In genomic region chr15:28921925-28922711, GRCh38 we compare ENCODE assay signal across 12 cellular contexts. TPM values are rescaled to one million over a fixed set of nuclear protein-coding genes. Genes with fewer than 3 reads are reported as not detected.
DNase-seq lines count a peak whose midpoint lies in the region; ATAC-seq, FAIRE-seq and TF ChIP-seq lines count a peak whose summit lies in the region.
"Had no signal": no experiment of that assay in that cellular context is flagged by ENCODE, and none has a peak within 500 bp of the region (broad histone marks: within the 10 kb centered on the region; RNA-seq: fewer than 3 reads in every experiment).

No MANE protein-coding gene starts in this region.

- no TSS peak for BruUV-seq in K562 (replicated peaks; lab: Mats Ljungman, UMichigan)

- H3K79me2 ChIP-seq in DND-41 (ENCODE audit: insufficient read depth, low read length) (no peaks in the 10 kb centered on the region), K562 (ENCODE audit: control insufficient read depth, insufficient read depth, low read length) (peaks cover 40% of the 10 kb centered on the region)

- CTCF ChIA-PET in K562 (lab: Yijun Ruan, JAX; ENCODE audit: low intra/inter-chr PET ratio), result interaction anchor here (0.8 to 1.3 kb wide), 2 partner anchors 52 to 168 kb away, joined by 3 to 5 read pairs; no protein-coding TSS in a partner anchor

- DNase-seq in DND-41 (no peak), HuH-7 (ENCODE audit: low spot score) (peak; percentile 15), K562 (ENCODE audit: extremely low read depth in 1 of 4, low spot score in 3 of 4) (peak in 1 of 4 experiments; percentile 44), nephron progenitor cell (no peak), cerebellar cortex (ENCODE audit: low spot score) (no peak), DMS153 treated with DMSO at 0.1 percent for 48 hours (lab: John Stamatoyannopoulos, UW; ENCODE audit: unreplicated experiment) (no peak)
- DNase-seq: effector CD4-positive, alpha-beta T cell; heart right ventricle; midbrain had no signal

- no peaks in the 10 kb centered on the region for H3K9me3 Mint-ChIP-seq in nephron progenitor cell
- H3K9me3 Mint-ChIP-seq: activated naive CD4-positive, alpha-beta T cell treated with anti-CD3 and anti-CD28 coated beads, Interleukin-2, amount 50 U/mL, for 72 hours had no signal

- no peaks in the 10 kb centered on the region for H3K4me1 ChIP-seq in DND-41 (ENCODE audit: insufficient read depth, low read length)
- H3K4me1 ChIP-seq in K562 (replicated peaks in 1 of 2; ENCODE audit: control insufficient read depth in 2 of 2, insufficient read depth in 2 of 2, low read length in 2 of 2), result peaks cover 19 to 23% of the 10 kb centered on the region in 2 experiments
- H3K4me1 ChIP-seq: heart right ventricle had no signal

- no peak for ATAC-seq in DND-41 (ENCODE audit: insufficient read depth, low read depth)
- ATAC-seq in K562, result peak; percentile 82
- ATAC-seq in GM19324 (IDR thresholded peaks at IDR 0.05; ENCODE audit: low FRiP score, unreplicated experiment), result no peak
- ATAC-seq: activated naive CD4-positive, alpha-beta T cell treated with anti-CD3 and anti-CD28 coated beads, Interleukin-2, amount 50 U/mL, for 72 hours had no signal

- no peak overlapping the region for H3K27ac ChIP-seq in DND-41 (ENCODE audit: low read length)
- H3K27ac ChIP-seq in K562 (ENCODE audit: extremely low read depth, low read depth, low read length), result no peak overlapping the region
- H3K27ac ChIP-seq: heart right ventricle had no signal

- H4K20me1 ChIP-seq in DND-41 (ENCODE audit: insufficient read depth, low read length) (no peaks in the 10 kb centered on the region; the same call in 1 of the 2 replicates), K562 (replicated peaks; ENCODE audit: control insufficient read depth, insufficient read depth, low read length) (no peaks in the 10 kb centered on the region; the same call in 1 of the 2 replicates)

- no peak overlapping the region for H3K4me3 Mint-ChIP-seq in nephron progenitor cell

- TF ChIP-seq EP300 in K562 (IDR thresholded peaks at IDR 0.05; ENCODE audit: low read length), result no peak

- peaks cover 43% of the 10 kb centered on the region for H3K36me3 Mint-ChIP-seq in nephron progenitor cell (ENCODE audit: low read depth)

- H3K4me1 Mint-ChIP-seq in nephron progenitor cell, result peaks cover 30% of the 10 kb centered on the region

- no peaks in the 10 kb centered on the region for H3K9me3 ChIP-seq in DND-41 (ENCODE audit: insufficient read depth, low read length, severe bottlenecking)
- no peaks in the 10 kb centered on the region; the same call in 1 of the 2 replicates for H3K9me3 ChIP-seq in K562 (replicated peaks; ENCODE audit: control insufficient read depth, insufficient read depth, low read depth, low read length)
- H3K9me3 ChIP-seq: heart right ventricle had no signal

- POLR2A ChIA-PET in K562 (lab: Yijun Ruan, JAX), result interaction anchor here (1.2 to 1.9 kb wide), 2 partner anchors 9 to 10 kb away, joined by 6 to 8 read pairs; no protein-coding TSS in a partner anchor

- intact Hi-C loops in K562 (cut with micrococcal nuclease), result no loop called here

- no peaks in the 10 kb centered on the region for H3K27me3 ChIP-seq in DND-41 (ENCODE audit: insufficient read depth, low read length, poor library complexity)
- H3K27me3 ChIP-seq in K562 (ENCODE audit: control insufficient read depth in 2 of 2, insufficient read depth in 2 of 2, low read length in 2 of 2), result no peaks in the 10 kb centered on the region

- in situ Hi-C loops in K562 (cut with MboI), result no loop called here

- TF ChIP-seq RAD21 in K562 (CRISPR knock-in tag; conservative IDR thresholded peaks at IDR 0.05 in 1 of 2, IDR thresholded peaks at IDR 0.05 in 1 of 2), result peak in 1 of 2 experiments; percentile 66; a peak in 2 of 4 replicates

- H3K9ac ChIP-seq in DND-41 (ENCODE audit: low read depth, low read length), result no peak overlapping the region
- H3K9ac ChIP-seq in K562 (ENCODE audit: insufficient read depth in 1 of 2, low read depth in 2 of 2, low read length in 2 of 2), result peak overlapping the region in 1 of 2 experiments; percentile 15; a peak in 1 of 4 replicates

- peak; percentile 63 for FAIRE-seq in K562 (lab: Jason Lieb, UNC)
- FAIRE-seq: HTR-8/SVneo had no signal

- H3K4me3 ChIP-seq in DND-41 (ENCODE audit: low read depth in 1 of 2, low read length in 2 of 2) (no peak overlapping the region), K562 (no peak overlapping the region)
- H3K4me3 ChIP-seq: heart right ventricle had no signal

- H3K27ac Mint-ChIP-seq in nephron progenitor cell, result no peak overlapping the region

- H3K4me2 ChIP-seq in DND-41 (ENCODE audit: insufficient read depth, low read length) (no peak overlapping the region), K562 (ENCODE audit: insufficient read depth, low read length) (no peak overlapping the region)

- no peaks in the 10 kb centered on the region for H3K27me3 Mint-ChIP-seq in nephron progenitor cell (ENCODE audit: low read depth, poor library complexity)

- TF ChIP-seq CTCF in DND-41 (IDR thresholded peaks at IDR 0.05; ENCODE audit: borderline replicate concordance, extremely low read depth, low read length, poor library complexity, severe bottlenecking) (peak; percentile 25), K562 (IDR thresholded peaks at IDR 0.05 in 2 of 3, conservative IDR thresholded peaks at IDR 0.05 in 1 of 3; ENCODE audit: insufficient read depth in 2 of 3, low read depth in 1 of 3, low read length in 3 of 3) (peak; percentile 55 to 63 (median 61)), nephron progenitor cell (IDR thresholded peaks at IDR 0.05) (peak; percentile 25)

- 77% methylated on average over 12 of the region's 12 CpGs for WGBS in K562 (ENCODE audit: insufficient coverage, low coverage, missing lambda C conversion rate)

- no peak for TF ChIP-seq POLR2A in K562 (conservative IDR thresholded peaks at IDR 0.05)

- H2AFZ ChIP-seq in DND-41 (ENCODE audit: low read depth, low read length), result no peak overlapping the region
- H2AFZ ChIP-seq in K562 (ENCODE audit: low read depth, low read length), result no peak overlapping the region

- H3K9me1 ChIP-seq in K562 (ENCODE audit: control insufficient read depth, insufficient read depth, low read length), result no peaks in the 10 kb centered on the region

- H3K36me3 ChIP-seq in DND-41 (ENCODE audit: insufficient read depth, low read length) (no peaks in the 10 kb centered on the region), K562 (ENCODE audit: control insufficient read depth, insufficient read depth, low read length) (peaks cover 14% of the 10 kb centered on the region; the same call in 2 of the 3 replicates)
- H3K36me3 ChIP-seq: heart right ventricle had no signal

TF ChIP-seq in K562, 482 proteins besides CTCF, POLR2A, EP300 and RAD21:
- TF ChIP-seq PATZ1 (CRISPR knock-in tag; IDR thresholded peaks at IDR 0.05; ENCODE audit: borderline replicate concordance) (no peak), SMC3 (conservative IDR thresholded peaks at IDR 0.05; ENCODE audit: insufficient read depth, low read depth, low read length) (0 out of 2 replicates have a peak, but pooled peaks have one; percentile 16)

RNA-seq across cellular contexts. Expression of gene APBA2, which starts 36.3 kb away (rescaled TPM):
- total RNA-seq in K562 (2011; cell fraction: chromatin; rRNA removed; ENCODE audit: low replicate concordance), result 105 and 234 TPM in 2 replicates
- total RNA-seq in K562 (2011; cell fraction: nucleolus; rRNA removed), result 91.2 and 97.2 TPM in 2 replicates
- 85.9 and 89.9 TPM in 2 replicates for total RNA-seq in K562 (2011; cell fraction: nucleoplasm; rRNA removed)
- total RNA-seq in K562 (2014; rRNA removed) (40.9 and 46.5 TPM in 2 replicates), K562 (2014; rRNA removed; fragmentation: Illumina TruSeq; extraction: Trizol) (10.4 and 13.6 TPM in 2 replicates), K562 (2015; rRNA removed; fragmentation: Illumina TruSeq; extraction: Trizol) (25.2 and 26.2 TPM in 2 replicates), K562 (2021) (30.8 and 32.5 TPM in 2 replicates)
- polyA plus RNA-seq in K562 (2011; rRNA removed) (27.8 and 36.1 TPM in 2 replicates), K562 (2014; fragmentation: Illumina TruSeq; extraction: Trizol) (17.1 and 25.2 TPM in 2 replicates), K562 (2014; fragmentation: Nextera tagmentation; extraction: Ambion mirVana) (under 1 TPM; 0.24 to 0.35 TPM), K562 (2014; rRNA removed) (30.7 and 37.1 TPM in 2 replicates)
- 27.5 and 45.8 TPM in 2 replicates for polyA plus RNA-seq in K562 (2011; cell fraction: cytosol; rRNA removed)
- polyA plus RNA-seq in K562 (2011; cell fraction: nucleus; rRNA removed), result 70.5 and 109 TPM in 2 replicates
- 25.0 and 39.9 TPM in 2 replicates for polyA plus RNA-seq in K562 (2012)
- 21.7 and 35.1 TPM in 2 replicates for polyA minus RNA-seq in K562 (2011; rRNA and poly(A)+ RNA removed)
- 28.8 and 31.9 TPM in 2 replicates for polyA minus RNA-seq in K562 (2011; cell fraction: cytosol; rRNA and poly(A)+ RNA removed)
- polyA minus RNA-seq in K562 (2011; cell fraction: nucleus; rRNA and poly(A)+ RNA removed), result 25.7 and 46.8 TPM in 2 replicates
